ENCODE assay signal across 1 cellular context in the genomic region with DNA sequence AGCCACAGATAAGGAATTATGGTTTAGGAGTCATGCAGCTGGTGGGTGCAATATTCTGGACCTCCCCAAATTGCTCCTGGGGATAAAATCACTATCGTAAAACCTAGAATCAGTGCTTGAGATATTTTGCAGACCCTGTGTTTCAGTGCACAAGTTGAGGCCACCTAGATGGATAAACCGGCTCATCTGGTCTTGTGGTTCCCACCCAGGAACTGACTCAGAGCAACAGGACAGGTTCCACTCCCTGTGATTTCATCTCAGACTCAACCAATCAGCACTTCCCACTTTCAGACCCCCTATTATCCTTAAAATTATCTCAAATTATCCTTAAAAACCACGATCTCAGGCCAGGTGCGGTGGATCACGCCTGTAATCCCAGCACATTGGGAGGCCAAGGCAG.
TF ChIP-seq lines count a peak whose summit lies in the region.

No MANE protein-coding gene starts in this region.

TF ChIP-seq in WTC11, 78 proteins besides CTCF, POLR2A, EP300 and RAD21 (continued from another document):
- TF ChIP-seq, protein P1, sequence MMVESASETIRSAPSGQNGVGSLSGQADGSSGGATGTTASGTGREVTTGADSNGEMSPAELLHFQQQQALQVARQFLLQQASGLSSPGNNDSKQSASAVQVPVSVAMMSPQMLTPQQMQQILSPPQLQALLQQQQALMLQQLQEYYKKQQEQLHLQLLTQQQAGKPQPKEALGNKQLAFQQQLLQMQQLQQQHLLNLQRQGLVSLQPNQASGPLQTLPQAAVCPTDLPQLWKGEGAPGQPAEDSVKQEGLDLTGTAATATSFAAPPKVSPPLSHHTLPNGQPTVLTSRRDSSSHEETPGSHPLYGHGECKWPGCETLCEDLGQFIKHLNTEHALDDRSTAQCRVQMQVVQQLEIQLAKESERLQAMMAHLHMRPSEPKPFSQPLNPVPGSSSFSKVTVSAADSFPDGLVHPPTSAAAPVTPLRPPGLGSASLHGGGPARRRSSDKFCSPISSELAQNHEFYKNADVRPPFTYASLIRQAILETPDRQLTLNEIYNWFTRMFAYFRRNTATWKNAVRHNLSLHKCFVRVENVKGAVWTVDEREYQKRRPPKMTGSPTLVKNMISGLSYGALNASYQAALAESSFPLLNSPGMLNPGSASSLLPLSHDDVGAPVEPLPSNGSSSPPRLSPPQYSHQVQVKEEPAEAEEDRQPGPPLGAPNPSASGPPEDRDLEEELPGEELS (CRISPR knock-in tag; IDR thresholded peaks at IDR 0.05) = no peak
- TF ChIP-seq JUN (CRISPR knock-in tag; IDR thresholded peaks at IDR 0.05) = no peak
- no peak for TF ChIP-seq FOXP1 (CRISPR knock-in tag; IDR thresholded peaks at IDR 0.05; ENCODE audit: borderline replicate concordance)
- TF ChIP-seq, protein P2, sequence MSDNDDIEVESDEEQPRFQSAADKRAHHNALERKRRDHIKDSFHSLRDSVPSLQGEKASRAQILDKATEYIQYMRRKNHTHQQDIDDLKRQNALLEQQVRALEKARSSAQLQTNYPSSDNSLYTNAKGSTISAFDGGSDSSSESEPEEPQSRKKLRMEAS (CRISPR knock-in tag; IDR thresholded peaks at IDR 0.05) = no peak
- no peak for TF ChIP-seq ATF1 (CRISPR knock-in tag; IDR thresholded peaks at IDR 0.05)
- TF ChIP-seq, protein P3, sequence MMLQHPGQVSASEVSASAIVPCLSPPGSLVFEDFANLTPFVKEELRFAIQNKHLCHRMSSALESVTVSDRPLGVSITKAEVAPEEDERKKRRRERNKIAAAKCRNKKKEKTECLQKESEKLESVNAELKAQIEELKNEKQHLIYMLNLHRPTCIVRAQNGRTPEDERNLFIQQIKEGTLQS (CRISPR knock-in tag; conservative IDR thresholded peaks at IDR 0.05) = no peak
- TF ChIP-seq ZNF138 (CRISPR knock-in tag; conservative IDR thresholded peaks at IDR 0.05) = no peak
